In genomic region chr10:87092861-87093460, GRCh38 we compare ENCODE assay signal across 1 cellular context.
TF ChIP-seq lines count a peak whose summit lies in the region.

No MANE protein-coding gene starts in this region.

TF ChIP-seq in HepG2, 621 proteins besides CTCF, POLR2A, EP300 and RAD21 (continued from another document and continues in another):
- TF ChIP-seq MTA1 (CRISPR knock-in tag; IDR thresholded peaks at IDR 0.05; ENCODE audit: borderline replicate concordance): no peak
- no peak for TF ChIP-seq HMGA1 (CRISPR knock-in tag; conservative IDR thresholded peaks at IDR 0.05)
- peak; percentile 5; the same call in 1 of the 2 replicates for TF ChIP-seq FOXK1 (CRISPR knock-in tag; IDR thresholded peaks at IDR 0.05; ENCODE audit: borderline replicate concordance, low read depth)
- TF ChIP-seq ERF (CRISPR knock-in tag; IDR thresholded peaks at IDR 0.05): no peak
- no peak for TF ChIP-seq ZNF773 (CRISPR knock-in tag; IDR thresholded peaks at IDR 0.05; ENCODE audit: borderline replicate concordance)
- no peak for TF ChIP-seq DMAP1 (CRISPR knock-in tag; IDR thresholded peaks at IDR 0.05)
- TF ChIP-seq ZNF7 (CRISPR knock-in tag; IDR thresholded peaks at IDR 0.05): no peak
- peak; percentile 52 for TF ChIP-seq RARA (CRISPR knock-in tag; IDR thresholded peaks at IDR 0.05)
- TF ChIP-seq HOXA9 (CRISPR knock-in tag; IDR thresholded peaks at IDR 0.05; ENCODE audit: borderline replicate concordance): no peak
- TF ChIP-seq ZNF501 (CRISPR knock-in tag; IDR thresholded peaks at IDR 0.05): no peak
- no peak for TF ChIP-seq SMAD3 (CRISPR knock-in tag; IDR thresholded peaks at IDR 0.05)
- TF ChIP-seq KAT2B (IDR thresholded peaks at IDR 0.05; ENCODE audit: borderline replicate concordance, low read depth, low read length): no peak
- TF ChIP-seq BCL6 (CRISPR knock-in tag; IDR thresholded peaks at IDR 0.05): peak; percentile 64; the same call in 1 of the 2 replicates
- 0 out of 2 replicates have a peak, but pooled peaks have one; percentile 36 for TF ChIP-seq AHDC1 (CRISPR knock-in tag; IDR thresholded peaks at IDR 0.05; ENCODE audit: borderline replicate concordance)
- TF ChIP-seq ZMYM3 (CRISPR knock-in tag; IDR thresholded peaks at IDR 0.05): no peak
- TF ChIP-seq SOX6 (IDR thresholded peaks at IDR 0.05): no peak
- TF ChIP-seq SOX6 (CRISPR knock-in tag; IDR thresholded peaks at IDR 0.05): peak; percentile 43; the same call in 1 of the 2 replicates
- no peak for TF ChIP-seq ADNP (CRISPR knock-in tag; IDR thresholded peaks at IDR 0.05)
- no peak for TF ChIP-seq ZNF234 (CRISPR knock-in tag; conservative IDR thresholded peaks at IDR 0.05)
- no peak for TF ChIP-seq ZBTB2 (CRISPR knock-in tag; IDR thresholded peaks at IDR 0.05; ENCODE audit: low read depth)
- no peak for TF ChIP-seq TEAD2 (CRISPR knock-in tag; IDR thresholded peaks at IDR 0.05)
- TF ChIP-seq REL (CRISPR knock-in tag; conservative IDR thresholded peaks at IDR 0.05): no peak
- TF ChIP-seq ZFY (CRISPR knock-in tag; IDR thresholded peaks at IDR 0.05): no peak
- no peak for TF ChIP-seq ZNF281 (CRISPR knock-in tag; IDR thresholded peaks at IDR 0.05; ENCODE audit: borderline replicate concordance)
- TF ChIP-seq NR2F6 (IDR thresholded peaks at IDR 0.05): peak; percentile 88
- peak; percentile 62; the same call in 1 of the 2 replicates for TF ChIP-seq NR2F6 (CRISPR knock-in tag; IDR thresholded peaks at IDR 0.05)
- peak; percentile 88 for TF ChIP-seq POLR2G (IDR thresholded peaks at IDR 0.05; ENCODE audit: low read depth, low read length)
- no peak for TF ChIP-seq ZNF567 (CRISPR knock-in tag; IDR thresholded peaks at IDR 0.05; ENCODE audit: borderline replicate concordance)
- no peak for TF ChIP-seq HNRNPUL1 (IDR thresholded peaks at IDR 0.05; ENCODE audit: low read depth, low read length)
- peak; percentile 76 for TF ChIP-seq CEBPB (IDR thresholded peaks at IDR 0.05; ENCODE audit: borderline replicate concordance, low read depth, low read length)
- TF ChIP-seq SIN3A (IDR thresholded peaks at IDR 0.05; ENCODE audit: borderline replicate concordance, low read depth, low read length): 0 out of 2 replicates have a peak, but pooled peaks have one; percentile 27
- TF ChIP-seq XBP1 (CRISPR knock-in tag; IDR thresholded peaks at IDR 0.05): no peak
- TF ChIP-seq TCF7L2 (IDR thresholded peaks at IDR 0.05; ENCODE audit: low read depth, low read length): no peak
- TF ChIP-seq ZNF577 (CRISPR knock-in tag; IDR thresholded peaks at IDR 0.05; ENCODE audit: borderline replicate concordance, low read depth): no peak
- TF ChIP-seq MXD1 (CRISPR knock-in tag; IDR thresholded peaks at IDR 0.05): no peak
- peak; percentile 28; the same call in 1 of the 2 replicates for TF ChIP-seq ETV5 (CRISPR knock-in tag; IDR thresholded peaks at IDR 0.05; ENCODE audit: borderline replicate concordance)
- TF ChIP-seq IRF2 (CRISPR knock-in tag; IDR thresholded peaks at IDR 0.05): peak; percentile 33; the same call in 1 of the 2 replicates
- peak; percentile 29; the same call in 1 of the 2 replicates for TF ChIP-seq PHF20 (CRISPR knock-in tag; IDR thresholded peaks at IDR 0.05)
- TF ChIP-seq JDP2 (CRISPR knock-in tag; IDR thresholded peaks at IDR 0.05; ENCODE audit: borderline replicate concordance): no peak
- TF ChIP-seq ZNF740 (CRISPR knock-in tag; IDR thresholded peaks at IDR 0.05): 0 out of 2 replicates have a peak, but pooled peaks have one; percentile 13
- no peak for TF ChIP-seq PTBP1 (IDR thresholded peaks at IDR 0.05; ENCODE audit: low read depth, low read length, poor library complexity, severe bottlenecking)
- TF ChIP-seq CENPT (CRISPR knock-in tag; IDR thresholded peaks at IDR 0.05; ENCODE audit: low read depth): no peak
- TF ChIP-seq TCF12 (IDR thresholded peaks at IDR 0.05): no peak
- no peak for TF ChIP-seq TCF12 (CRISPR knock-in tag; IDR thresholded peaks at IDR 0.05)
- TF ChIP-seq MAFF (IDR thresholded peaks at IDR 0.05; ENCODE audit: low read depth, low read length): no peak
- no peak for TF ChIP-seq SP140L (CRISPR knock-in tag; IDR thresholded peaks at IDR 0.05; ENCODE audit: borderline replicate concordance)
- no peak for TF ChIP-seq POGK (CRISPR knock-in tag; conservative IDR thresholded peaks at IDR 0.05)
- no peak for TF ChIP-seq ZNF354B (CRISPR knock-in tag; IDR thresholded peaks at IDR 0.05)
- TF ChIP-seq ZNF572 (CRISPR knock-in tag; IDR thresholded peaks at IDR 0.05): no peak
- 0 out of 2 replicates have a peak, but pooled peaks have one; percentile 11 for TF ChIP-seq ZSCAN9 (CRISPR knock-in tag; IDR thresholded peaks at IDR 0.05; ENCODE audit: borderline replicate concordance)
- no peak for TF ChIP-seq MIER2 (CRISPR knock-in tag; IDR thresholded peaks at IDR 0.05)
- no peak for TF ChIP-seq MIXL1 (CRISPR knock-in tag; IDR thresholded peaks at IDR 0.05)
- no peak; the same call in 1 of the 2 replicates for TF ChIP-seq ZNF142 (CRISPR knock-in tag; IDR thresholded peaks at IDR 0.05)
- TF ChIP-seq ZNF225 (CRISPR knock-in tag; IDR thresholded peaks at IDR 0.05): no peak
- no peak for TF ChIP-seq ZNF749 (CRISPR knock-in tag; IDR thresholded peaks at IDR 0.05; ENCODE audit: borderline replicate concordance)
